Comparison of ENCODE assay signal across 1 cellular context in the genomic region with DNA sequence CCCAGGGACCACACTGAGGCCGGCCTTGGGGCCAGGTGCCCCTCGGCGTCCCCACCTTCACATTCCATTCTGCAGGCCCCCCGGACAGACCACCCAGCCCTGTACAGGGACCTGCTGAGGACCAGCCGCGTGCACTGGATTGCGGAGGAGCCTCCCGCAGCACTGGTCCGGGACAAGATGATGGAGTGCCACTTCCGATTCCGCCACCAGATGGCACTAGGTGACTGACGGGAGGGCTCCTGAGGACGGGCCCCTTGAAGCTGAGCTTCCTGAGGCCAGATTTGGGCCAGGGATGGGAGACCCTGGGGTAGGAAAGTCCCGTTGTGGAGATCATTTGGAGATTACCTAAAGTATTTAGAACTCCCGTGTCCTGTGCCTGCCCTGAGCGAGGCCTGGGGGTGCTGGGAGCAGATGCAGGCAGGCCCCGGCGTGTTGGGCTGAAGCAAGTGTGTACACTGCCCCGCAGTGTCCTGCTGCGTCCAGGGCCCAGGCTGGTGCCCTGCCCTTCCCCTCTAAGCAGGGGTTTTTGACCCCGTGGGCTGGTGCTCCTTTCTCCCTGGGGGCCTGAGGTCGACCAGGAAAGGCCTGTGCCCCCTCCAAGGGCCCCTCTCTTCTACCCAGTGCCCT.
TF ChIP-seq lines count a peak whose summit lies in the region.

No MANE protein-coding gene starts in this region.

TF ChIP-seq in SK-N-SH treated with all-trans-retinoic acid at 6 μM for 48 hours, 23 proteins besides CTCF, POLR2A, EP300 and RAD21 (continued from another document):
- TF ChIP-seq, protein P1, sequence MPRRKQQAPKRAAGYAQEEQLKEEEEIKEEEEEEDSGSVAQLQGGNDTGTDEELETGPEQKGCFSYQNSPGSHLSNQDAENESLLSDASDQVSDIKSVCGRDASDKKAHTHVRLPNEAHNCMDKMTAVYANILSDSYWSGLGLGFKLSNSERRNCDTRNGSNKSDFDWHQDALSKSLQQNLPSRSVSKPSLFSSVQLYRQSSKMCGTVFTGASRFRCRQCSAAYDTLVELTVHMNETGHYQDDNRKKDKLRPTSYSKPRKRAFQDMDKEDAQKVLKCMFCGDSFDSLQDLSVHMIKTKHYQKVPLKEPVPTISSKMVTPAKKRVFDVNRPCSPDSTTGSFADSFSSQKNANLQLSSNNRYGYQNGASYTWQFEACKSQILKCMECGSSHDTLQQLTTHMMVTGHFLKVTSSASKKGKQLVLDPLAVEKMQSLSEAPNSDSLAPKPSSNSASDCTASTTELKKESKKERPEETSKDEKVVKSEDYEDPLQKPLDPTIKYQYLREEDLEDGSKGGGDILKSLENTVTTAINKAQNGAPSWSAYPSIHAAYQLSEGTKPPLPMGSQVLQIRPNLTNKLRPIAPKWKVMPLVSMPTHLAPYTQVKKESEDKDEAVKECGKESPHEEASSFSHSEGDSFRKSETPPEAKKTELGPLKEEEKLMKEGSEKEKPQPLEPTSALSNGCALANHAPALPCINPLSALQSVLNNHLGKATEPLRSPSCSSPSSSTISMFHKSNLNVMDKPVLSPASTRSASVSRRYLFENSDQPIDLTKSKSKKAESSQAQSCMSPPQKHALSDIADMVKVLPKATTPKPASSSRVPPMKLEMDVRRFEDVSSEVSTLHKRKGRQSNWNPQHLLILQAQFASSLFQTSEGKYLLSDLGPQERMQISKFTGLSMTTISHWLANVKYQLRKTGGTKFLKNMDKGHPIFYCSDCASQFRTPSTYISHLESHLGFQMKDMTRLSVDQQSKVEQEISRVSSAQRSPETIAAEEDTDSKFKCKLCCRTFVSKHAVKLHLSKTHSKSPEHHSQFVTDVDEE (CRISPR knock-in tag; IDR thresholded peaks at IDR 0.05) = no peak
- no peak for TF ChIP-seq RARB (CRISPR knock-in tag; IDR thresholded peaks at IDR 0.05)
TF ChIP-seq in SK-N-SH treated with all-trans-retinoic acid at 6 μM for 48 hours: peak in this region for 0.
